ENCODE assay signal across 1 cellular context in the genomic region with DNA sequence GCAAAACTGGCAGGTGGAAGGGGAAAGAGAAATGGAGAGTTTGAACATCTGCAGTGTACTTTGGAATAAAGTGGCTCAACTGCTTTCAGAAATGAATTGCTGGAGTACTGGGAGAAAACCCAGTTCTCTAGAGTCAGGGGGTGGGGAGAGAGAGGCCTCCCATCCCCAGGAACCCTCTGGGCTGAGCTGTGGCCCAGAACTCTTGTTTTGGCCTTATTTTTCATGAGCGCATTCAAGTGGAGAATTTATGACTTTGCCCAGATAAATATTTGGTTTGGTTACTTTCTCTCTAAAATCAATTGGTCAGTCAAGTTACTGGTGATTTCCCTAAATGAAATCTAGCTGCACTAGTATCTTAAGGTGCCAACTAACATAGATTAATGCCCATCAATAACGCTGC.
TF ChIP-seq lines count a peak whose summit lies in the region.

No MANE protein-coding gene starts in this region.

TF ChIP-seq in IMR-90, 13 proteins besides CTCF, POLR2A, EP300 and RAD21 (continued from another document):
- TF ChIP-seq, protein P1, sequence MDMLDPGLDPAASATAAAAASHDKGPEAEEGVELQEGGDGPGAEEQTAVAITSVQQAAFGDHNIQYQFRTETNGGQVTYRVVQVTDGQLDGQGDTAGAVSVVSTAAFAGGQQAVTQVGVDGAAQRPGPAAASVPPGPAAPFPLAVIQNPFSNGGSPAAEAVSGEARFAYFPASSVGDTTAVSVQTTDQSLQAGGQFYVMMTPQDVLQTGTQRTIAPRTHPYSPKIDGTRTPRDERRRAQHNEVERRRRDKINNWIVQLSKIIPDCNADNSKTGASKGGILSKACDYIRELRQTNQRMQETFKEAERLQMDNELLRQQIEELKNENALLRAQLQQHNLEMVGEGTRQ (IDR thresholded peaks at IDR 0.05; ENCODE audit: low read depth, low read length) = no peak
- no peak for TF ChIP-seq NFE2L2 (IDR thresholded peaks at IDR 0.05; ENCODE audit: low read depth, low read length)
- no peak for TF ChIP-seq CHD1 (IDR thresholded peaks at IDR 0.05; ENCODE audit: low read depth, low read length)
- TF ChIP-seq MXI1 (IDR thresholded peaks at IDR 0.05; ENCODE audit: borderline replicate concordance, low read depth, low read length) = no peak
- TF ChIP-seq, protein P2, sequence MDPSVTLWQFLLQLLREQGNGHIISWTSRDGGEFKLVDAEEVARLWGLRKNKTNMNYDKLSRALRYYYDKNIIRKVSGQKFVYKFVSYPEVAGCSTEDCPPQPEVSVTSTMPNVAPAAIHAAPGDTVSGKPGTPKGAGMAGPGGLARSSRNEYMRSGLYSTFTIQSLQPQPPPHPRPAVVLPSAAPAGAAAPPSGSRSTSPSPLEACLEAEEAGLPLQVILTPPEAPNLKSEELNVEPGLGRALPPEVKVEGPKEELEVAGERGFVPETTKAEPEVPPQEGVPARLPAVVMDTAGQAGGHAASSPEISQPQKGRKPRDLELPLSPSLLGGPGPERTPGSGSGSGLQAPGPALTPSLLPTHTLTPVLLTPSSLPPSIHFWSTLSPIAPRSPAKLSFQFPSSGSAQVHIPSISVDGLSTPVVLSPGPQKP (IDR thresholded peaks at IDR 0.05; ENCODE audit: borderline replicate concordance, low read depth, low read length) = no peak
TF ChIP-seq in IMR-90: peak in this region for 0.
